ENCODE assay signal across 25 cellular contexts in the genomic region with DNA sequence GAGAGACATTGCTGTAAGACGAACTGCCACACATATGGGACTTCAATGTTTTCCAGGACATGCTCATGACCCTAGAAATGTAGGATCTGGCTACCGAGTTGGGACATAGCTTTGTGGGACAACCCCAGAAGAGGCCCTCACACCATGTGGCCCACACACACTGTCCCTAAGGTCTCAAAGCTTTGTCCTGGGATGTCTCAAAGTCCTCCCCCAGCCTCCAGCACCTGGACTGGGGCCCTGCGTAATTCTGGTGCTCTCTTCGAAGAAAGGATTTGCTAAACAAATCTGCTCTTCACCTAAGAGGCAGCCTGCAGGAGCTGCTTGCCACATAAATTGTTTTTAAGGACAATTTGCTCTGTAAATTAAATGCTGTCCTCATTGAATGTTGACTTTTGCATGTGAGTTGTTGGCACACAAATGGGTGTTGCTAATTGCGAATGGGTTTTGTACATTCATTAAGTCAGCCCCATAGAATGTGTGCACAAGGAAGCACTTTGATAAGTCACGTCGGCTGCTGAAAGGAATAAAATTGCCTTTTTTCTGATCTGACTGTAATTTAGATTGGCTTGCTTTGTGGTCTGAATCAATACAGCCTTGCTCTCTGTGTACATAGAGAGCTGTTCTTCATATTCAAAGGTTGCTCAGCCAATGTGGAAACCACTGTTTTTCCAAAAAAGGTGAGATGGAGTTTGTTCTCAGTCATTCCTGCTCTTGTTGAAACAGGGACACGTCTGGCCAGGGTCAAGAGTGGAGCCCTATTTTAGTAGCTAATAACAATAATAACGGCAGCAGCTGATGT.
DNase-seq lines count a peak whose midpoint lies in the region; ATAC-seq and TF ChIP-seq lines count a peak whose summit lies in the region.
"Had no signal": no experiment of that assay in that cellular context is flagged by ENCODE, and none has a peak within 500 bp of the region (broad histone marks: within the 10 kb centered on the region; RNA-seq: fewer than 3 reads in every experiment).

No MANE protein-coding gene starts in this region.

- no peaks in the 10 kb centered on the region for H3K27me3 ChIP-seq in thyroid gland
- H3K27me3 ChIP-seq: cardiac muscle cell, hepatocyte, testis, vagina had no signal

- H3K9me3 ChIP-seq in thyroid gland, result no peaks in the 10 kb centered on the region
- H3K9me3 ChIP-seq: testis, vagina had no signal

- H3K27me3 Mint-ChIP-seq in activated naive CD8-positive, alpha-beta T cell treated with anti-CD3 and anti-CD28 coated beads for 36 hours, result no peaks in the 10 kb centered on the region
- H3K27me3 Mint-ChIP-seq: activated naive CD4-positive, alpha-beta T cell treated with anti-CD3 and anti-CD28 coated beads, Interleukin-2, amount 50 U/mL, for 24 hours; effector memory CD8-positive, alpha-beta T cell had no signal

- no peak for ATAC-seq in GM21381 (IDR thresholded peaks at IDR 0.05; ENCODE audit: unreplicated experiment)
- ATAC-seq: effector memory CD8-positive, alpha-beta T cell; left ventricle myocardium superior; sciatic nerve had no signal

- no peaks in the 10 kb centered on the region for H3K36me3 ChIP-seq in thyroid gland
- H3K36me3 ChIP-seq: cardiac muscle cell, vagina had no signal

- peaks cover 2% of the 10 kb centered on the region for H3K9me3 Mint-ChIP-seq in activated naive CD8-positive, alpha-beta T cell treated with anti-CD3 and anti-CD28 coated beads for 36 hours

- peaks cover 38% of the 10 kb centered on the region for H3K36me3 Mint-ChIP-seq in activated naive CD8-positive, alpha-beta T cell treated with anti-CD3 and anti-CD28 coated beads for 36 hours

- H3K4me1 ChIP-seq in thyroid gland, result peaks cover 33 to 72% of the 10 kb centered on the region in 2 donors
- H3K4me1 ChIP-seq: testis, vagina had no signal

- 47 to 49% methylated on average over 9 of the region's 9 CpGs for WGBS in thyroid gland, 2 donors

- TF ChIP-seq CTCF in thyroid gland (IDR thresholded peaks at IDR 0.05), result no peak

- intact Hi-C loops in thyroid gland (cut with DNase I), result no loop called here

- peaks cover 5% of the 10 kb centered on the region for H3K4me1 Mint-ChIP-seq in activated naive CD8-positive, alpha-beta T cell treated with anti-CD3 and anti-CD28 coated beads for 36 hours
- H3K4me1 Mint-ChIP-seq: IgD-negative memory B cell, nephron had no signal

- H3K4me3 Mint-ChIP-seq in activated naive CD8-positive, alpha-beta T cell treated with anti-CD3 and anti-CD28 coated beads for 36 hours, result no peak overlapping the region
- H3K4me3 Mint-ChIP-seq: activated naive CD4-positive, alpha-beta T cell treated with anti-CD3 and anti-CD28 coated beads, Interleukin-2, amount 50 U/mL, for 24 hours; effector memory CD8-positive, alpha-beta T cell; nephron had no signal

- TF ChIP-seq POLR2A in thyroid gland (IDR thresholded peaks at IDR 0.05), result peak in 1 of 2 donors; percentile 8

- H3K4me3 ChIP-seq in thyroid gland (replicated peaks in 1 of 3), result no peak overlapping the region
- H3K4me3 ChIP-seq: cardiac muscle cell, coronary artery, hepatocyte, testis, vagina had no signal

- DNase-seq in NCI-H1105 treated with DMSO at 0.1 percent for 48 hours (lab: John Stamatoyannopoulos, UW) (peak; percentile 97), NCI-H2081 treated with DMSO at 0.1 percent for 48 hours (lab: John Stamatoyannopoulos, UW) (peak; percentile 94), NCI-H774 (lab: John Stamatoyannopoulos, UW) (peak; percentile 99), thyroid gland (peak; percentile 21 to 45), amygdala (lab: John Stamatoyannopoulos, UW) (no peak)
- DNase-seq in activated naive CD8-positive, alpha-beta T cell treated with anti-CD3 and anti-CD28 coated beads for 36 hours, result no peak
- DNase-seq: activated CD4-positive, alpha-beta T cell treated with anti-CD3 and anti-CD28 coated beads for 1 hour; aorta; effector memory CD8-positive, alpha-beta T cell; foreskin melanocyte; left ventricle myocardium superior; NCI-H446 treated with DMSO at 0.1 percent for 48 hours; RPMI8226; stimulated activated naive CD4-positive, alpha-beta T cell treated with Interleukin-2 at 50 U/mL for 16 hours; testis had no signal

- no peak overlapping the region for H3K27ac Mint-ChIP-seq in activated naive CD8-positive, alpha-beta T cell treated with anti-CD3 and anti-CD28 coated beads for 36 hours
- H3K27ac Mint-ChIP-seq: activated naive CD4-positive, alpha-beta T cell treated with anti-CD3 and anti-CD28 coated beads, Interleukin-2, amount 50 U/mL, for 24 hours; effector memory CD8-positive, alpha-beta T cell; nephron had no signal

- peak overlapping the region; percentile 85 to 97 (median 87) for H3K27ac ChIP-seq in thyroid gland
- H3K27ac ChIP-seq: C4-2B, cardiac muscle cell, coronary artery, hepatocyte, testis, vagina had no signal

Comparison
In these comparisons a context has a peak if more than half of its experiments do, and no peak if none do; other contexts are left out.
1. DNase-seq: peak in NCI-H1105 treated with DMSO at 0.1 percent for 48 hours (single experiment), NCI-H2081 treated with DMSO at 0.1 percent for 48 hours (single experiment), NCI-H774 (single experiment) and thyroid gland (2 of 2); none in amygdala (0 of 56) and activated naive CD8-positive, alpha-beta T cell treated with anti-CD3 and anti-CD28 coated beads for 36 hours (single experiment).